In genomic region chr10:15069230-15069629, GRCh38 we compare ENCODE assay signal across 20 cellular contexts. TPM values are rescaled to one million over a fixed set of nuclear protein-coding genes. Genes with fewer than 3 reads are reported as not detected.
A peak's percentile ranks its signal among the peaks of the same experiment; 100 is the strongest.
DNase-seq lines count a peak whose midpoint lies in the region; ATAC-seq, FAIRE-seq and TF ChIP-seq lines count a peak whose summit lies in the region.
"Had no signal": no experiment of that assay in that cellular context is flagged by ENCODE, and none has a peak within 500 bp of the region (broad histone marks: within the 10 kb centered on the region; RNA-seq: fewer than 3 reads in every experiment).

No MANE protein-coding gene starts in this region.

- no peaks in the 10 kb centered on the region for H3K27me3 Mint-ChIP-seq in Calu3 (ENCODE audit: unreplicated experiment)

- no peak overlapping the region for H3K27ac ChIP-seq in GM12878 (ENCODE audit: control insufficient read depth, insufficient read depth)
- H3K27ac ChIP-seq: HL-60 had no signal

- TF ChIP-seq CTCF in Calu3 (IDR thresholded peaks at IDR 0.05; ENCODE audit: unreplicated experiment) (no peak), GM12878 (IDR thresholded peaks at IDR 0.05 in 2 of 3, conservative IDR thresholded peaks at IDR 0.05 in 1 of 3; ENCODE audit: control insufficient read depth in 2 of 3, extremely low read depth in 1 of 3, insufficient read depth in 1 of 3, low read depth in 3 of 3, low read length in 3 of 3) (no peak), lower leg skin (IDR thresholded peaks at IDR 0.05) (no peak)

- no peak for FAIRE-seq in GM12878 (lab: Jason Lieb, UNC)
- FAIRE-seq: K562 had no signal

- peaks cover 7% of the 10 kb centered on the region for H3K9me3 Mint-ChIP-seq in Calu3 (ENCODE audit: low read depth, unreplicated experiment)

- H3K79me2 ChIP-seq in GM12878 (ENCODE audit: control insufficient read depth, insufficient read depth, low read length): no peaks in the 10 kb centered on the region

- H3K4me2 ChIP-seq in GM12878 (ENCODE audit: control insufficient read depth, insufficient read depth): no peak overlapping the region

- H3K27me3 ChIP-seq in GM12878 (replicated peaks in 1 of 2; ENCODE audit: control insufficient read depth in 2 of 2, insufficient read depth in 2 of 2, low read length in 1 of 2): no peaks in the 10 kb centered on the region; a peak in 1 of 4 replicates

- H3K36me3 ChIP-seq in GM12878 (ENCODE audit: control insufficient read depth in 2 of 2, insufficient read depth in 2 of 2, low read length in 1 of 2): no peaks in the 10 kb centered on the region

- no peak for TF ChIP-seq EP300 in GM12878 (IDR thresholded peaks at IDR 0.05; ENCODE audit: borderline replicate concordance in 1 of 2, control insufficient read depth in 1 of 2, low read depth in 2 of 2, low read length in 2 of 2)

- 52% methylated on average over 4 of the region's 4 CpGs for WGBS in GM12878 (ENCODE audit: insufficient coverage, insufficient replicate concordance, low lambda C conversion rate, missing lambda C conversion rate)
- 67 to 83% methylated on average over 4 of the region's 4 CpGs for WGBS in lower leg skin, 2 donors

- RAD21 ChIA-PET in GM12878 (lab: Charles Lee; ENCODE audit: unreplicated experiment): no interaction called here

- H3K4me3 Mint-ChIP-seq in Calu3 (ENCODE audit: low read depth, unreplicated experiment): no peak overlapping the region
- H3K4me3 Mint-ChIP-seq: CD14-positive monocyte had no signal

- SMC1A ChIA-PET in GM12878 (lab: Charles Lee; ENCODE audit: uncharacterized antibody, unreplicated experiment): no interaction called here

- TF ChIP-seq RAD21 in GM12878 (IDR thresholded peaks at IDR 0.05; ENCODE audit: insufficient read depth, low read depth, low read length): no peak

- DNase-seq in Calu3 (peak; percentile 2), HT-29 (ENCODE audit: low spot score) (peak; percentile 9), GM12878 (ENCODE audit: low read depth, low spot score) (no peak), iPS-NIHi7 (ENCODE audit: extremely low spot score) (peak; percentile 23), 8988T (no peak), NCI-H774 (lab: John Stamatoyannopoulos, UW) (no peak), NCI-H187 (lab: John Stamatoyannopoulos, UW) (no peak), lower leg skin (ENCODE audit: low spot score in 2 of 2) (no peak)
- DNase-seq: GF-D8; NCI-H1436; NCI-H2029 treated with DMSO at 0.1 percent for 48 hours; NCI-H510A treated with DMSO at 0.1 percent for 48 hours; NK-92 treated with Interleukin-12 subunit alpha and Interleukin-12 subunit beta, amount 100 ng/mL, for 24 hours; SHP77 treated with DMSO at 0.1 percent for 48 hours had no signal

- no peak overlapping the region for H3K4me3 ChIP-seq in GM12878
- H3K4me3 ChIP-seq in lower leg skin (ENCODE audit: low read depth, poor library complexity, severe bottlenecking): no peak overlapping the region
- H3K4me3 ChIP-seq: K562 had no signal

- no peaks in the 10 kb centered on the region for H4K20me1 ChIP-seq in GM12878 (ENCODE audit: control insufficient read depth, insufficient read depth)

- H3K27ac Mint-ChIP-seq in Calu3 (ENCODE audit: unreplicated experiment): no peak overlapping the region
- H3K27ac Mint-ChIP-seq: CD14-positive monocyte had no signal

- CTCF ChIA-PET in Calu3 (lab: Charles Lee) (no interaction called here), GM12878 (lab: Yijun Ruan, JAX) (interaction anchor here (1.4 kb wide), 1 partner anchor 37 kb away, joined by 3 read pairs; no protein-coding TSS in a partner anchor)

- in situ Hi-C loops in GM12878 (cut with MboI): no loop called here

- no peak overlapping the region for H2AFZ ChIP-seq in GM12878 (ENCODE audit: control insufficient read depth, low read depth, low read length)

- H3K9me3 ChIP-seq in GM12878 (replicated peaks; ENCODE audit: control insufficient read depth, insufficient read depth, low read length): no peaks in the 10 kb centered on the region; the same call in 2 of the 3 replicates

- ATAC-seq in GM12878: peak; percentile 21; the same call in 2 of the 3 replicates
- ATAC-seq: K562, SK-N-SH treated with all-trans-retinoic acid at 6 μM for 48 hours had no signal

- no peaks in the 10 kb centered on the region for H3K4me1 ChIP-seq in GM12878 (ENCODE audit: control insufficient read depth, insufficient read depth, low read length)

- TF ChIP-seq POLR2A in GM12878 (IDR thresholded peaks at IDR 0.05; ENCODE audit: low read depth, low read length): no peak
- no peak for TF ChIP-seq POLR2A in lower leg skin (IDR thresholded peaks at IDR 0.05)

- no peaks in the 10 kb centered on the region for H3K4me1 Mint-ChIP-seq in Calu3 (ENCODE audit: low read depth, unreplicated experiment)
- H3K4me1 Mint-ChIP-seq: CD14-positive monocyte had no signal

- H3K9ac ChIP-seq in GM12878 (ENCODE audit: control insufficient read depth, insufficient read depth, low read length): no peak overlapping the region

- POLR2A ChIA-PET in GM12878 (lab: Charles Lee): no interaction called here

- intact Hi-C loops in Calu3 (cut with micrococcal nuclease; ENCODE audit: unreplicated experiment) (no loop called here), GM12878 (cut with micrococcal nuclease; ENCODE audit: unreplicated experiment) (no loop called here), lower leg skin (cut with DNase I; ENCODE audit: low total_unique reads) (no loop called here)

- H3K36me3 Mint-ChIP-seq in Calu3 (ENCODE audit: insufficient read depth, unreplicated experiment): no peaks in the 10 kb centered on the region
- H3K36me3 Mint-ChIP-seq: CD14-positive monocyte had no signal

- BruUV-seq in Calu3 (replicated peaks; lab: Mats Ljungman, UMichigan): no TSS peak
- BruUV-seq in GM12878 (replicated peaks; lab: Mats Ljungman, UMichigan): no TSS peak

RNA-seq across cellular contexts. Expression of gene ACBD7, which starts 19.3 kb away (rescaled TPM):
- total RNA-seq in Calu3 (2022): 8.2 and 10.0 TPM in 2 replicates
- 5.9 and 7.4 TPM in 2 replicates for total RNA-seq in HT-29 (2014; rRNA removed; shearing (Covaris generic))
- 0.31 and 0.39 TPM in 2 replicates for total RNA-seq in GM12878 (2013; cell fraction: nucleolus; rRNA removed)
- total RNA-seq in GM12878 (2014; rRNA removed): 0.16 and 0.68 TPM in 2 replicates
- 0.36 and 0.37 TPM in 2 replicates for total RNA-seq in GM12878 (2014; rRNA removed; fragmentation: Illumina TruSeq; extraction: Trizol)
- total RNA-seq in GM12878 (2021): 0.27 and 0.74 TPM in 2 replicates
- polyA plus RNA-seq in GM12878 (2011; ENCODE audit: low read depth): 0.42 TPM
- polyA plus RNA-seq in GM12878 (2011; rRNA removed): 0.39 and 0.46 TPM in 2 replicates
- polyA plus RNA-seq in GM12878 (2011; cell fraction: cytosol; rRNA removed): 0.25 and 0.30 TPM in 2 replicates
- 0.13 TPM in 1 of 2 replicates, not detected in the other for polyA plus RNA-seq in GM12878 (2011; cell fraction: nucleus; rRNA removed)
- 0.24 and 0.35 TPM in 2 replicates for polyA plus RNA-seq in GM12878 (2012)
- polyA plus RNA-seq in GM12878 (2014; fragmentation: Illumina TruSeq; extraction: Trizol): 0.25 and 0.33 TPM in 2 replicates
- under 1 TPM; 0.04 to 0.37 TPM for polyA plus RNA-seq in GM12878 (2014; fragmentation: Nextera tagmentation; extraction: Ambion mirVana)
- polyA plus RNA-seq in GM12878 (2014; rRNA removed): 0.28 and 0.35 TPM in 2 replicates
- under 1 TPM; 0.24 to 0.42 TPM for polyA plus RNA-seq in GM12878 (2016; fragmentation: Nextera tagmentation; extraction: Ambion mirVana)
- polyA minus RNA-seq in GM12878 (2011; rRNA and poly(A)+ RNA removed): 0.15 and 0.29 TPM in 2 replicates
- polyA minus RNA-seq in GM12878 (2011; cell fraction: cytosol; rRNA and poly(A)+ RNA removed): not detected in 2 replicates
- not detected in 2 replicates for polyA minus RNA-seq in GM12878 (2011; cell fraction: nucleus; rRNA and poly(A)+ RNA removed)
- under 1 TPM in 2 of 4 donors, not detected in 2; 0.23 to 0.38 TPM for total RNA-seq in lower leg skin
- polyA plus RNA-seq: CD14-positive monocyte had no signal

RNA-seq across cellular contexts. Expression of gene OLAH, which starts 25.5 kb away (rescaled TPM):
- not detected in 2 replicates for total RNA-seq in Calu3 (2022)
- not detected in 2 replicates for total RNA-seq in HT-29 (2014; rRNA removed; shearing (Covaris generic))
- 0.78 TPM in 1 of 2 replicates, not detected in the other for total RNA-seq in GM12878 (2013; cell fraction: nucleolus; rRNA removed)
- total RNA-seq in GM12878 (2014; rRNA removed): 0.49 and 0.85 TPM in 2 replicates
- 0.74 and 0.98 TPM in 2 replicates for total RNA-seq in GM12878 (2014; rRNA removed; fragmentation: Illumina TruSeq; extraction: Trizol)
- total RNA-seq in GM12878 (2021): 0.56 and 0.59 TPM in 2 replicates
- 0.71 TPM for polyA plus RNA-seq in GM12878 (2011; ENCODE audit: low read depth)
- polyA plus RNA-seq in GM12878 (2011; rRNA removed): 1.4 and 2.0 TPM in 2 replicates
- polyA plus RNA-seq in GM12878 (2011; cell fraction: cytosol; rRNA removed): 0.79 and 0.95 TPM in 2 replicates
- 0.31 and 0.38 TPM in 2 replicates for polyA plus RNA-seq in GM12878 (2011; cell fraction: nucleus; rRNA removed)
- polyA plus RNA-seq in GM12878 (2012): 0.70 and 0.76 TPM in 2 replicates
- polyA plus RNA-seq in GM12878 (2014; fragmentation: Illumina TruSeq; extraction: Trizol): 1.1 and 2.4 TPM in 2 replicates
- polyA plus RNA-seq in GM12878 (2014; fragmentation: Nextera tagmentation; extraction: Ambion mirVana): under 1 TPM; 0.10 to 0.44 TPM
- 0.38 and 0.52 TPM in 2 replicates for polyA plus RNA-seq in GM12878 (2014; rRNA removed)
- polyA plus RNA-seq in GM12878 (2016; fragmentation: Nextera tagmentation; extraction: Ambion mirVana): under 1 TPM in 1 of 2 experiments, not detected in 1; 0.19 TPM
- 0.37 and 0.88 TPM in 2 replicates for polyA minus RNA-seq in GM12878 (2011; rRNA and poly(A)+ RNA removed)
- not detected in 2 replicates for polyA minus RNA-seq in GM12878 (2011; cell fraction: cytosol; rRNA and poly(A)+ RNA removed)
- polyA minus RNA-seq in GM12878 (2011; cell fraction: nucleus; rRNA and poly(A)+ RNA removed): 0.60 TPM in 1 of 2 replicates, not detected in the other
- 1 to 10 TPM in 3 of 4 donors, not detected in 1; 1.4 to 6.0 (median 1.5) TPM for total RNA-seq in lower leg skin
- total RNA-seq: Daoy, OCI-LY7 had no signal
- polyA plus RNA-seq: CD14-positive monocyte had no signal

RNA-seq across cellular contexts. Expression of gene RPP38, which starts 27.9 kb away (rescaled TPM):
- total RNA-seq in Calu3 (2022): 23.4 and 25.8 TPM in 2 replicates
- total RNA-seq in HT-29 (2014; rRNA removed; shearing (Covaris generic)): 27.8 and 29.2 TPM in 2 replicates
- 15.3 and 15.6 TPM in 2 replicates for total RNA-seq in GM12878 (2013; cell fraction: nucleolus; rRNA removed)
- total RNA-seq in GM12878 (2014; rRNA removed): 12.8 and 13.0 TPM in 2 replicates
- 19.0 and 21.4 TPM in 2 replicates for total RNA-seq in GM12878 (2014; rRNA removed; fragmentation: Illumina TruSeq; extraction: Trizol)
- total RNA-seq in GM12878 (2021): 18.5 and 19.0 TPM in 2 replicates
- polyA plus RNA-seq in GM12878 (2011; ENCODE audit: low read depth): 17.3 TPM
- 26.6 and 26.7 TPM in 2 replicates for polyA plus RNA-seq in GM12878 (2011; rRNA removed)
- 25.3 and 26.2 TPM in 2 replicates for polyA plus RNA-seq in GM12878 (2011; cell fraction: cytosol; rRNA removed)
- 14.4 and 17.7 TPM in 2 replicates for polyA plus RNA-seq in GM12878 (2011; cell fraction: nucleus; rRNA removed)
- 13.6 and 18.8 TPM in 2 replicates for polyA plus RNA-seq in GM12878 (2012)
- polyA plus RNA-seq in GM12878 (2014; fragmentation: Illumina TruSeq; extraction: Trizol): 40.9 and 48.9 TPM in 2 replicates
- polyA plus RNA-seq in GM12878 (2014; fragmentation: Nextera tagmentation; extraction: Ambion mirVana): 10 to 100 TPM; 27.7 to 38.4 TPM
- 17.0 and 24.0 TPM in 2 replicates for polyA plus RNA-seq in GM12878 (2014; rRNA removed)
- 10 to 100 TPM; 32.0 to 32.4 TPM for polyA plus RNA-seq in GM12878 (2016; fragmentation: Nextera tagmentation; extraction: Ambion mirVana)
- 16.6 and 17.0 TPM in 2 replicates for polyA minus RNA-seq in GM12878 (2011; rRNA and poly(A)+ RNA removed)
- polyA minus RNA-seq in GM12878 (2011; cell fraction: cytosol; rRNA and poly(A)+ RNA removed): 8.0 and 9.0 TPM in 2 replicates
- 7.3 and 12.0 TPM in 2 replicates for polyA minus RNA-seq in GM12878 (2011; cell fraction: nucleus; rRNA and poly(A)+ RNA removed)
- 10 to 100 TPM; 12.6 to 14.9 (median 14.3) TPM for total RNA-seq in lower leg skin

Comparison
In these comparisons a context has a peak if more than half of its experiments do, and no peak if none do; other contexts are left out.
1. DNase-seq: peak in Calu3 (single experiment), HT-29 (single experiment) and iPS-NIHi7 (single experiment); none in GM12878 (single experiment), 8988T (single experiment), NCI-H774 (single experiment), NCI-H187 (0 of 2) and lower leg skin (0 of 2).